ENCODE assay signal across 8 cellular contexts in the genomic region with DNA sequence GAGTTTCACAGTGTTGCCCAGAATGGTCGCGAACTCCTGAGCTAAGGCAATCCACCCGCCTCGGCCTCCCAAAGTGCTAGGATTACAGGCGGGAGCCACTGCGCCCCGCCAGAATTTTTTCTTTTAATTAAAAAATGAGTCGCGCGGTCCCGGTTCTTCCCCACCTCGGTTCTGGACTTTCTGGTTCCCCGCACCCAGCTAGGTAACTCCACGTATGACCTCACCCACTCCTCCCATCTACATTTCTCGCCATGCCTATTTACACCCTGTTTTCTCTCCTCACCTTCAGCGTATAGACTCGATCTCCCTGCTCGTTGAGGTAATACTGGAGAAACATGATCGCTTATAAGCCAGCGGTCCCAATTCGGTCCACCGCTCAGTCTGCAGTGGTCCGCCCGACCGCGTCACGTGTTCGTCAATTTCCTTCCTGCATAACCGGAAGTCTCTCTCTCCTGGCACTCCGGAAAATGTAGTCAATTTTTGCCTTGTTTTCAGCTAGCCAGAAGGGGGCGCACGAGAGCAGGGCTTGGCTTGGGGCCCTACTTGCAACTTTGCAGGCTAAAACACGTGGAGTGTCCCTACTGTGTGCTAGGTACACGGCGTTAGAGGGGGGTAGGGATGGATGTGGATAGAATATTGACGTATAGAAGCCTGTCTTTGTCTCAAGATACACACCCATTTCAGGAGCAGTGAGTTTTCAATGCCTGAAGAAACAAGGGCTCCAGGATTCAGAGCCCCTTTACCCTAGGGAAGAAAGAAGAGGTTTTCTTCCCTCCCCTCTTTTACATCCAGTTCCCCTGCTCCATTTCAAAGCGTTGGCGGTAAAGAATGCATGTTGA. TPM values are rescaled to one million over a fixed set of nuclear protein-coding genes. Genes with fewer than 3 reads are reported as not detected.
A peak's percentile ranks its signal among the peaks of the same experiment; 100 is the strongest.
DNase-seq lines count a peak whose midpoint lies in the region; ATAC-seq and TF ChIP-seq lines count a peak whose summit lies in the region.

A gene (minus strand): TSS at position 400 of the 839 bp plus-strand sequence. CDS start 63 bp downstream, at position 337.
A gene with protein sequence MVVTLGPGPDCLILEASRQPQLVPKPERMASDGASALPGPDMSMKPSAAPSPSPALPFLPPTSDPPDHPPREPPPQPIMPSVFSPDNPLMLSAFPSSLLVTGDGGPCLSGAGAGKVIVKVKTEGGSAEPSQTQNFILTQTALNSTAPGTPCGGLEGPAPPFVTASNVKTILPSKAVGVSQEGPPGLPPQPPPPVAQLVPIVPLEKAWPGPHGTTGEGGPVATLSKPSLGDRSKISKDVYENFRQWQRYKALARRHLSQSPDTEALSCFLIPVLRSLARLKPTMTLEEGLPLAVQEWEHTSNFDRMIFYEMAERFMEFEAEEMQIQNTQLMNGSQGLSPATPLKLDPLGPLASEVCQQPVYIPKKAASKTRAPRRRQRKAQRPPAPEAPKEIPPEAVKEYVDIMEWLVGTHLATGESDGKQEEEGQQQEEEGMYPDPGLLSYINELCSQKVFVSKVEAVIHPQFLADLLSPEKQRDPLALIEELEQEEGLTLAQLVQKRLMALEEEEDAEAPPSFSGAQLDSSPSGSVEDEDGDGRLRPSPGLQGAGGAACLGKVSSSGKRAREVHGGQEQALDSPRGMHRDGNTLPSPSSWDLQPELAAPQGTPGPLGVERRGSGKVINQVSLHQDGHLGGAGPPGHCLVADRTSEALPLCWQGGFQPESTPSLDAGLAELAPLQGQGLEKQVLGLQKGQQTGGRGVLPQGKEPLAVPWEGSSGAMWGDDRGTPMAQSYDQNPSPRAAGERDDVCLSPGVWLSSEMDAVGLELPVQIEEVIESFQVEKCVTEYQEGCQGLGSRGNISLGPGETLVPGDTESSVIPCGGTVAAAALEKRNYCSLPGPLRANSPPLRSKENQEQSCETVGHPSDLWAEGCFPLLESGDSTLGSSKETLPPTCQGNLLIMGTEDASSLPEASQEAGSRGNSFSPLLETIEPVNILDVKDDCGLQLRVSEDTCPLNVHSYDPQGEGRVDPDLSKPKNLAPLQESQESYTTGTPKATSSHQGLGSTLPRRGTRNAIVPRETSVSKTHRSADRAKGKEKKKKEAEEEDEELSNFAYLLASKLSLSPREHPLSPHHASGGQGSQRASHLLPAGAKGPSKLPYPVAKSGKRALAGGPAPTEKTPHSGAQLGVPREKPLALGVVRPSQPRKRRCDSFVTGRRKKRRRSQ (plus strand): TSS at position 579 of the 839 bp plus-strand sequence. CDS start 382 bp downstream, outside the sequence.

- H3K4me1 ChIP-seq in BLaER1, result peaks cover 43% of the 10 kb centered on the region
- no peaks in the 10 kb centered on the region for H3K4me1 ChIP-seq in colonic mucosa

- intact Hi-C loops in activated CD4-positive, alpha-beta T cell treated with anti-CD3 and anti-CD28 coated beads for 36 hours (cut with DNase I, micrococcal nuclease), result loop anchor here (1.0 to 5.0 kb wide), 8 partner anchors 24 to 624 kb away; a partner anchor contains a TSS
- intact Hi-C loops in colonic mucosa (cut with DNase I), result loop anchor here (2.0 to 10.0 kb wide), 2 partner anchors 24 to 118 kb away; a partner anchor contains a TSS

- TF ChIP-seq CTCF in colonic mucosa (IDR thresholded peaks at IDR 0.05), result peak; percentile 92

- H3K27me3 Mint-ChIP-seq in activated CD4-positive, alpha-beta T cell treated with anti-CD3 and anti-CD28 coated beads for 36 hours, result no peaks in the 10 kb centered on the region

- H3K4me1 Mint-ChIP-seq in activated CD4-positive, alpha-beta T cell treated with anti-CD3 and anti-CD28 coated beads for 36 hours, result peaks cover 30% of the 10 kb centered on the region

- ATAC-seq in HG03439 (IDR thresholded peaks at IDR 0.05; ENCODE audit: unreplicated experiment) (peak; percentile 81), left lobe of liver (peak; percentile 98)
- peak; percentile 91 for ATAC-seq in activated CD4-positive, alpha-beta T cell treated with anti-CD3 and anti-CD28 coated beads for 36 hours

- no peaks in the 10 kb centered on the region for H4K20me1 ChIP-seq in BLaER1

- POLR2A ChIA-PET in activated CD4-positive, alpha-beta T cell treated with anti-CD3 and anti-CD28 coated beads for 36 hours (lab: Charles Lee), result interaction anchor here (0.5 to 0.8 kb wide), 3 partner anchors 9 to 532 kb away, joined by 3 to 5 read pairs (median 3); no protein-coding TSS in a partner anchor

- CTCF ChIA-PET in activated CD4-positive, alpha-beta T cell treated with anti-CD3 and anti-CD28 coated beads for 36 hours (lab: Charles Lee), result interaction anchor here (0.6 to 3.3 kb wide), 20 partner anchors 9 to 302 kb away, joined by 3 to 29 read pairs (median 4); a partner anchor contains a TSS

- no peak within 1 kb of the TSS for H3K4me3 Mint-ChIP-seq in activated CD4-positive, alpha-beta T cell treated with anti-CD3 and anti-CD28 coated beads for 36 hours

- DNase-seq in NCI-H510A treated with DMSO at 0.1 percent for 48 hours (lab: John Stamatoyannopoulos, UW) (peak; percentile 82), colonic mucosa (peak; percentile 97), left lobe of liver (ENCODE audit: low spot score) (peak; percentile 92)
- DNase-seq in activated CD4-positive, alpha-beta T cell treated with anti-CD3 and anti-CD28 coated beads for 36 hours, result peak; percentile 97
- DNase-seq in stimulated activated CD4-positive, alpha-beta T cell treated with anti-CD3 and anti-CD28 coated beads, Interleukin-2, amount 100 ng/mL, for 24 hours, result peak; percentile 98

- H3K4me2 ChIP-seq in BLaER1, result peak within 1 kb of the TSS; percentile 95

- peak; percentile 90 for TF ChIP-seq POLR2A in GM19193 (IDR thresholded peaks at IDR 0.05; ENCODE audit: extremely low read depth, insufficient read depth, insufficient read length)

- peak within 1 kb of the TSS; percentile 88 for H3K9ac ChIP-seq in BLaER1
- peak within 1 kb of the TSS; percentile 48 to 83 for H3K9ac ChIP-seq in colonic mucosa (ENCODE audit: low read depth in 2 of 2, low read length in 2 of 2)

- H3K4me3 ChIP-seq in BLaER1 (peak within 1 kb of the TSS; percentile 85), colonic mucosa (peak within 1 kb of the TSS; percentile 65)

- peaks cover 20% of the 10 kb centered on the region for H3K36me3 ChIP-seq in BLaER1
- no peaks in the 10 kb centered on the region for H3K36me3 ChIP-seq in colonic mucosa

- H3K27ac ChIP-seq in BLaER1 (peak within 1 kb of the TSS; percentile 93), colonic mucosa (peak within 1 kb of the TSS; percentile 90)

- H3K27me3 ChIP-seq in BLaER1 (no peaks in the 10 kb centered on the region), colonic mucosa (no peaks in the 10 kb centered on the region)

- H3K27ac Mint-ChIP-seq in activated CD4-positive, alpha-beta T cell treated with anti-CD3 and anti-CD28 coated beads for 36 hours, result peak within 1 kb of the TSS; percentile 88

- H3K9me3 Mint-ChIP-seq in activated CD4-positive, alpha-beta T cell treated with anti-CD3 and anti-CD28 coated beads for 36 hours (ENCODE audit: low read depth), result no peaks in the 10 kb centered on the region

- H3K36me3 Mint-ChIP-seq in activated CD4-positive, alpha-beta T cell treated with anti-CD3 and anti-CD28 coated beads for 36 hours (ENCODE audit: low read depth), result peaks cover 28% of the 10 kb centered on the region

- no peaks in the 10 kb centered on the region for H3K9me3 ChIP-seq in BLaER1
- no peaks in the 10 kb centered on the region for H3K9me3 ChIP-seq in colonic mucosa

RNA-seq across cellular contexts. Expression of the first gene that starts in this region (rescaled TPM):
- 100 to 1,000 TPM; 217 to 313 TPM for total RNA-seq in activated CD4-positive, alpha-beta T cell treated with anti-CD3 and anti-CD28 coated beads for 36 hours
- 100 to 1,000 TPM; 143 to 184 TPM for total RNA-seq in colonic mucosa
- 56.4 TPM for total RNA-seq in left lobe of liver

RNA-seq across cellular contexts. Expression of the second gene that starts in this region (rescaled TPM):
- total RNA-seq in activated CD4-positive, alpha-beta T cell treated with anti-CD3 and anti-CD28 coated beads for 36 hours, result not detected
- total RNA-seq in colonic mucosa (not detected), left lobe of liver (not detected)

Comparison
In these comparisons a context has a peak if more than half of its experiments do, and no peak if none do; other contexts are left out.
1. Peak in every context shown above with its lines: DNase-seq, ATAC-seq, H3K4me3 ChIP-seq and H3K27ac ChIP-seq.